ENCODE assay signal across 8 cellular contexts in genomic region chr7:124764071-124764846, GRCh38. TPM values are rescaled to one million over a fixed set of nuclear protein-coding genes. Genes with fewer than 3 reads are reported as not detected.
DNase-seq lines count a peak whose midpoint lies in the region; ATAC-seq, FAIRE-seq and TF ChIP-seq lines count a peak whose summit lies in the region.

No MANE protein-coding gene starts in this region.

- H2BK15ac ChIP-seq in mesenchymal stem cell (ENCODE audit: low read depth, poor library complexity, severe bottlenecking): peak overlapping the region; percentile 84

- H3K4ac ChIP-seq in mesenchymal stem cell (ENCODE audit: low read depth in 1 of 2, low read length in 2 of 2): peak overlapping the region; percentile 54 to 73

- no peaks in the 10 kb centered on the region for H3K9me3 Mint-ChIP-seq in activated T-cell treated with anti-CD3 and anti-CD28 coated beads, Interleukin-2, amount 50 U/mL, for 72 hours
- H3K9me3 Mint-ChIP-seq in central memory CD8-positive, alpha-beta T cell: no peaks in the 10 kb centered on the region
- H3K9me3 Mint-ChIP-seq in type B pancreatic cell: no peaks in the 10 kb centered on the region

- no peak overlapping the region for H3K9ac ChIP-seq in mesenchymal stem cell (ENCODE audit: low read length)

- H3K18ac ChIP-seq in mesenchymal stem cell (ENCODE audit: low read depth in 1 of 2, low read length in 2 of 2): peak overlapping the region; percentile 96 to 97

- peak overlapping the region; percentile 75 to 78 for H3K4me3 ChIP-seq in mesenchymal stem cell (ENCODE audit: insufficient read depth in 1 of 2, low read depth in 1 of 2, low read length in 2 of 2)

- H2AFZ ChIP-seq in mesenchymal stem cell (ENCODE audit: low read depth, low read length): peak overlapping the region; percentile 36

- 1% methylated on average over 48 of the region's 48 CpGs for WGBS in mesenchymal stem cell

- peak overlapping the region; percentile 83 for H3K4me2 ChIP-seq in mesenchymal stem cell (ENCODE audit: low read length, poor library complexity, severe bottlenecking)

- peaks cover 3% of the 10 kb centered on the region for H3K4me1 ChIP-seq in mesenchymal stem cell (ENCODE audit: control insufficient read depth, insufficient read depth, low read depth, low read length)

- peaks cover 8% of the 10 kb centered on the region for H3K79me1 ChIP-seq in mesenchymal stem cell (replicated peaks; ENCODE audit: low read length, poor library complexity, severe bottlenecking)

- H3K14ac ChIP-seq in mesenchymal stem cell (ENCODE audit: low read length in 2 of 2): peak overlapping the region in 1 of 2 experiments; percentile 2

- peaks cover 0 to 2% of the 10 kb centered on the region in 2 donors for H3K36me3 Mint-ChIP-seq in activated T-cell treated with anti-CD3 and anti-CD28 coated beads, Interleukin-2, amount 50 U/mL, for 72 hours (ENCODE audit: insufficient read depth in 2 of 2)
- H3K36me3 Mint-ChIP-seq in central memory CD8-positive, alpha-beta T cell (ENCODE audit: insufficient read depth): peaks cover 2% of the 10 kb centered on the region
- peaks cover 3% of the 10 kb centered on the region for H3K36me3 Mint-ChIP-seq in type B pancreatic cell

- peak overlapping the region; percentile 51 for H2BK120ac ChIP-seq in mesenchymal stem cell (ENCODE audit: low read depth, low read length)

- peaks cover 5% of the 10 kb centered on the region for H3K9me3 ChIP-seq in mesenchymal stem cell (ENCODE audit: control insufficient read depth, low read length)

- peaks cover 65% of the 10 kb centered on the region for H3K27me3 Mint-ChIP-seq in activated T-cell treated with anti-CD3 and anti-CD28 coated beads, Interleukin-2, amount 50 U/mL, for 72 hours (ENCODE audit: low read depth)
- peaks cover 69% of the 10 kb centered on the region for H3K27me3 Mint-ChIP-seq in central memory CD8-positive, alpha-beta T cell
- H3K27me3 Mint-ChIP-seq in type B pancreatic cell: peaks cover 40% of the 10 kb centered on the region

- peak overlapping the region; percentile 88 for H3K4me3 Mint-ChIP-seq in activated T-cell treated with anti-CD3 and anti-CD28 coated beads, Interleukin-2, amount 50 U/mL, for 72 hours
- peak overlapping the region; percentile 66 for H3K4me3 Mint-ChIP-seq in central memory CD8-positive, alpha-beta T cell
- peak overlapping the region; percentile 94 for H3K4me3 Mint-ChIP-seq in type B pancreatic cell

- peak overlapping the region in 1 of 2 experiments; percentile 27 for H3K23ac ChIP-seq in mesenchymal stem cell (ENCODE audit: low read length in 2 of 2)

- H3K27me3 ChIP-seq in mesenchymal stem cell (ENCODE audit: control insufficient read depth in 1 of 2, insufficient read depth in 1 of 2, low read length in 2 of 2): peaks cover 0 to 38% of the 10 kb centered on the region in 2 experiments

- FAIRE-seq in RCC 7860 (lab: Jason Lieb, UNC): no peak

- peak overlapping the region; percentile 63 for H4K91ac ChIP-seq in mesenchymal stem cell (ENCODE audit: low read length)

- H2BK12ac ChIP-seq in mesenchymal stem cell (ENCODE audit: low read length in 2 of 2): peak overlapping the region in 1 of 2 experiments; percentile 81

- DNase-seq in activated T-cell treated with anti-CD3 and anti-CD28 coated beads, Interleukin-2, amount 50 U/mL, for 72 hours: no peak
- DNase-seq in activated T-cell treated with anti-CD3 and anti-CD28 coated beads, Interleukin-2, amount 50 U/mL, for 48 hours: no peak
- no peak for DNase-seq in central memory CD8-positive, alpha-beta T cell (ENCODE audit: low spot score in 2 of 2)
- peak; percentile 54 for DNase-seq in mesenchymal stem cell
- no peak for DNase-seq in type B pancreatic cell (ENCODE audit: extremely low spot score, unreplicated experiment)
- no peak for DNase-seq in RCC 7860 (ENCODE audit: low spot score)
- no peak for DNase-seq in Kasumi-1 (lab: John Stamatoyannopoulos, UW)
- no peak for DNase-seq in SHP77 (lab: John Stamatoyannopoulos, UW)

- ATAC-seq in activated T-cell treated with anti-CD3 and anti-CD28 coated beads, Interleukin-2, amount 50 U/mL, for 72 hours (replicated peaks in 1 of 2): no peak
- peak; percentile 14 for ATAC-seq in central memory CD8-positive, alpha-beta T cell (replicated peaks; ENCODE audit: extremely low read depth, poor library complexity, severe bottlenecking)

- H2AK5ac ChIP-seq in mesenchymal stem cell (ENCODE audit: low read length, severe bottlenecking): no peak overlapping the region

- peaks cover 18% of the 10 kb centered on the region for H3K4me1 Mint-ChIP-seq in activated T-cell treated with anti-CD3 and anti-CD28 coated beads, Interleukin-2, amount 50 U/mL, for 72 hours (ENCODE audit: low read depth)
- peaks cover 20% of the 10 kb centered on the region for H3K4me1 Mint-ChIP-seq in central memory CD8-positive, alpha-beta T cell
- peaks cover 3% of the 10 kb centered on the region for H3K4me1 Mint-ChIP-seq in type B pancreatic cell (ENCODE audit: unreplicated experiment)

- peak overlapping the region; percentile 52 for H4K8ac ChIP-seq in mesenchymal stem cell (ENCODE audit: low read length)

- TF ChIP-seq CTCF in type B pancreatic cell (conservative IDR thresholded peaks at IDR 0.05): no peak

- H3K36me3 ChIP-seq in mesenchymal stem cell (ENCODE audit: control insufficient read depth in 1 of 2, insufficient read depth in 2 of 2, low read depth in 1 of 2, low read length in 2 of 2): no peaks in the 10 kb centered on the region

- H2BK5ac ChIP-seq in mesenchymal stem cell (ENCODE audit: low read depth, low read length, poor library complexity, severe bottlenecking): no peak overlapping the region

- no peak overlapping the region for H3K27ac Mint-ChIP-seq in activated T-cell treated with anti-CD3 and anti-CD28 coated beads, Interleukin-2, amount 50 U/mL, for 72 hours
- H3K27ac Mint-ChIP-seq in central memory CD8-positive, alpha-beta T cell (ENCODE audit: low read depth): no peak overlapping the region
- peak overlapping the region; percentile 93 for H3K27ac Mint-ChIP-seq in type B pancreatic cell

- H3K27ac ChIP-seq in mesenchymal stem cell (ENCODE audit: low read length, poor library complexity, severe bottlenecking): no peak overlapping the region

RNA-seq across cellular contexts. Expression of gene GPR37, which starts 1.3 kb away (rescaled TPM):
- total RNA-seq in activated T-cell treated with anti-CD3 and anti-CD28 coated beads, Interleukin-2, amount 50 U/mL, for 72 hours: not detected
- polyA plus RNA-seq in mesenchymal stem cell (2013, experiment 1 of 2): 34.8 TPM
- polyA plus RNA-seq in mesenchymal stem cell (2013, experiment 2 of 2): 36.3 TPM
- total RNA-seq in type B pancreatic cell (ENCODE audit: low replicate concordance): 7.9 and 16.6 TPM in 2 replicates
